In the genomic region with DNA sequence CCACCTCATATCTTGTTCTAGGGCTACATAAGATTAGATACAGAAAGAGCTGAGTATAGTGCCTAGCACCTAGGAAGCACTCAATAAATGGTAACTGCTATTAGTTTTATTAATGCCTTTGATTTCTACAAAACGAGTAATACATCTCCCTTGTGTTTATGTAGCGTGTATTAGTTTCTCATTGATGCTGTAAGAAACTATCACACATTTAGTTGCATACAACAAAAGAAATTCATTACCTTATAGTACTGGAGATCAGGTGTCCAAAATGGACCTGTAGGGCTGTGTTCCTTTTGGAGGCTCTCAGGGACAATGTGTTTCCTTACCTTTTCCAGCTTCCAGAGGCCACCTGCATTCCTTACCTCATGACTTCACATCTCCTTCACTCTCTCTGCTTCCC, we compare ENCODE assay signal across 8 cellular contexts. TPM values are rescaled to one million over a fixed set of nuclear protein-coding genes. Genes with fewer than 3 reads are reported as not detected.
DNase-seq lines count a peak whose midpoint lies in the region; ATAC-seq and TF ChIP-seq lines count a peak whose summit lies in the region.
"Had no signal": no experiment of that assay in that cellular context is flagged by ENCODE, and none has a peak within 500 bp of the region (broad histone marks: within the 10 kb centered on the region; RNA-seq: fewer than 3 reads in every experiment).

No MANE protein-coding gene starts in this region.

- no peak overlapping the region for H2AFZ ChIP-seq in H9 (ENCODE audit: low read length)
- peak overlapping the region; percentile 92 for H2AFZ ChIP-seq in smooth muscle cell (ENCODE audit: low read depth)

- no peak overlapping the region for H4K91ac ChIP-seq in H9 (ENCODE audit: insufficient read length, low read depth, low read length)

- no peak overlapping the region for H3K9ac ChIP-seq in H9 (ENCODE audit: extremely low read depth, insufficient read length, low read length)
- no peak overlapping the region for H3K9ac ChIP-seq in smooth muscle cell (ENCODE audit: low read depth)

- H3K9me3 ChIP-seq in H9 (ENCODE audit: control insufficient read depth, low read depth, low read length) (no peaks in the 10 kb centered on the region), T-helper 17 cell (ENCODE audit: control insufficient read depth, low read length, poor library complexity, severe bottlenecking) (no peaks in the 10 kb centered on the region), smooth muscle cell (replicated peaks; ENCODE audit: low read depth) (no peaks in the 10 kb centered on the region)
- H3K9me3 ChIP-seq: left lung had no signal

- no peak overlapping the region for H2AK5ac ChIP-seq in H9 (ENCODE audit: insufficient read length, low read length)

- H3K14ac ChIP-seq in H9 (ENCODE audit: insufficient read depth, low read length) = no peak overlapping the region

- H3K79me1 ChIP-seq in H9 (ENCODE audit: insufficient read depth, low read depth, low read length, poor library complexity, severe bottlenecking) = no peaks in the 10 kb centered on the region

- no peak overlapping the region for H2BK5ac ChIP-seq in H9 (ENCODE audit: insufficient read length, low read length)

- H3T11ph ChIP-seq in H9 (ENCODE audit: low read length) = no peak overlapping the region

- H2BK20ac ChIP-seq in H9 (ENCODE audit: low read depth, low read length, poor library complexity, severe bottlenecking) = no peak overlapping the region

- H3K27ac ChIP-seq in H9 (ENCODE audit: insufficient read length, low read depth, low read length) = no peak overlapping the region
- H3K27ac ChIP-seq in smooth muscle cell (ENCODE audit: low read depth) = no peak overlapping the region

- ATAC-seq in T-helper 17 cell = no peak

- no peak overlapping the region for H3K27ac Mint-ChIP-seq in H9
- H3K27ac Mint-ChIP-seq in T-helper 17 cell = peak overlapping the region; percentile 86
- H3K27ac Mint-ChIP-seq in glutamatergic neuron (ENCODE audit: unreplicated experiment) = no peak overlapping the region

- H3K56ac ChIP-seq in H9 (ENCODE audit: insufficient read length, low read depth, low read length) = no peak overlapping the region

- H2BK12ac ChIP-seq in H9 (ENCODE audit: insufficient read length, low read depth, low read length) = no peak overlapping the region

- no peak overlapping the region for H4K5ac ChIP-seq in H9 (ENCODE audit: insufficient read length, low read depth, low read length)

- H2BK15ac ChIP-seq in H9 (ENCODE audit: low read depth, low read length) = no peak overlapping the region

- TF ChIP-seq CTCF in H9 (conservative IDR thresholded peaks at IDR 0.05) (no peak), glutamatergic neuron (IDR thresholded peaks at IDR 0.05; ENCODE audit: partially characterized antibody, unreplicated experiment) (no peak), smooth muscle cell (IDR thresholded peaks at IDR 0.05; ENCODE audit: borderline replicate concordance, insufficient read depth, poor library complexity, severe bottlenecking) (no peak)

- H3K27me3 Mint-ChIP-seq in H9 (ENCODE audit: low read depth) = peaks cover 44% of the 10 kb centered on the region
- H3K27me3 Mint-ChIP-seq in T-helper 17 cell = no peaks in the 10 kb centered on the region
- H3K27me3 Mint-ChIP-seq in glutamatergic neuron (ENCODE audit: unreplicated experiment) = peaks cover 4% of the 10 kb centered on the region

- no peak overlapping the region for H3K4ac ChIP-seq in H9 (ENCODE audit: low read depth, low read length)

- H3K79me2 ChIP-seq in H9 (ENCODE audit: insufficient read depth, low read length) (no peaks in the 10 kb centered on the region), smooth muscle cell (ENCODE audit: low read depth) (no peaks in the 10 kb centered on the region)

- peak overlapping the region; percentile 81 for H3K4me3 ChIP-seq in smooth muscle cell

- no peaks in the 10 kb centered on the region for H3K36me3 ChIP-seq in smooth muscle cell (ENCODE audit: low read depth)
- H3K36me3 ChIP-seq: left lung had no signal

- peaks cover 14% of the 10 kb centered on the region for H3K23me2 ChIP-seq in H9 (ENCODE audit: insufficient read length, low read depth, low read length, poor library complexity, severe bottlenecking)

- H3K4me1 Mint-ChIP-seq in H9 = peaks cover 25 to 28% of the 10 kb centered on the region in 2 experiments
- peaks cover 36% of the 10 kb centered on the region for H3K4me1 Mint-ChIP-seq in T-helper 17 cell
- H3K4me1 Mint-ChIP-seq in glutamatergic neuron (ENCODE audit: low read depth, unreplicated experiment) = peaks cover 3% of the 10 kb centered on the region

- no peak overlapping the region for H2BK120ac ChIP-seq in H9 (ENCODE audit: low read depth, low read length, poor library complexity, severe bottlenecking)

- H3K4me1 ChIP-seq in H9 (ENCODE audit: insufficient read depth, low read length) (no peaks in the 10 kb centered on the region), smooth muscle cell (ENCODE audit: low read depth) (peaks cover 12% of the 10 kb centered on the region)

- H4K20me1 ChIP-seq in H9 (ENCODE audit: control insufficient read depth, insufficient read depth, insufficient read length) = no peaks in the 10 kb centered on the region
- no peaks in the 10 kb centered on the region for H4K20me1 ChIP-seq in smooth muscle cell (ENCODE audit: low read depth)

- no CpG with 5 or more reads among the region's 2 CpGs for WGBS in H9 (ENCODE audit: extremely low coverage, insufficient read length, low lambda C conversion rate)
- WGBS in smooth muscle cell (ENCODE audit: low lambda C conversion rate) = 90% methylated on average over 2 of the region's 2 CpGs

- H3K27me3 ChIP-seq in H9 (ENCODE audit: insufficient read depth, low read length) = no peaks in the 10 kb centered on the region; the same call in 1 of the 2 replicates
- H3K27me3 ChIP-seq in smooth muscle cell (ENCODE audit: low read depth) = peaks cover 33% of the 10 kb centered on the region

- H3K23ac ChIP-seq in H9 (ENCODE audit: insufficient read length, low read depth, low read length) = no peak overlapping the region

- H3K9me3 Mint-ChIP-seq in H9 (peaks cover 0 to 7% of the 10 kb centered on the region in 2 experiments; a peak in 1 of 5 replicates), glutamatergic neuron (ENCODE audit: unreplicated experiment) (peaks cover 3% of the 10 kb centered on the region)

- no peak overlapping the region for H4K8ac ChIP-seq in H9 (replicated peaks; ENCODE audit: insufficient read length, low read depth, low read length)

- H3K4me2 ChIP-seq in H9 (ENCODE audit: insufficient read depth, insufficient read length, low read length) = peak overlapping the region; percentile 92
- peak overlapping the region; percentile 83 for H3K4me2 ChIP-seq in smooth muscle cell

- peaks cover 0 to 5% (median 0%) of the 10 kb centered on the region in 3 experiments; a peak in 2 of 7 replicates for H3K36me3 Mint-ChIP-seq in H9 (ENCODE audit: insufficient read depth in 1 of 3, low read depth in 3 of 3)
- no peaks in the 10 kb centered on the region for H3K36me3 Mint-ChIP-seq in T-helper 17 cell (ENCODE audit: low read depth)
- H3K36me3 Mint-ChIP-seq in glutamatergic neuron (ENCODE audit: unreplicated experiment) = no peaks in the 10 kb centered on the region

- peak overlapping the region; percentile 80 to 81 for H3K4me3 Mint-ChIP-seq in H9
- peak overlapping the region; percentile 92 for H3K4me3 Mint-ChIP-seq in T-helper 17 cell
- peak overlapping the region; percentile 79 for H3K4me3 Mint-ChIP-seq in glutamatergic neuron (ENCODE audit: unreplicated experiment)

- H3K18ac ChIP-seq in H9 (ENCODE audit: insufficient read length, low read depth, low read length) = no peak overlapping the region

- DNase-seq in H9 = no peak
- no peak for DNase-seq in T-helper 17 cell
- no peak for DNase-seq in glutamatergic neuron
- DNase-seq in smooth muscle cell (lab: John Stamatoyannopoulos, UW; ENCODE audit: unreplicated experiment) = no peak
- DNase-seq in NK-92 (lab: John Stamatoyannopoulos, UW; ENCODE audit: unreplicated experiment) = no peak
- DNase-seq in GOT3 (lab: John Stamatoyannopoulos, UW) = no peak
- DNase-seq in activated CD4-positive, alpha-beta T cell treated with anti-CD3 and anti-CD28 coated beads, Interleukin-2, amount 50 U/mL, for 48 hours = no peak
- DNase-seq: left lung had no signal

- H3F3A ChIP-seq in smooth muscle cell (ENCODE audit: low read depth) = no peaks in the 10 kb centered on the region

RNA-seq across cellular contexts. Expression of a gene that starts 1.0 kb away (rescaled TPM):
- total RNA-seq in H9 (2021) (1.3 and 1.5 TPM in 2 replicates), T-helper 17 cell (10 to 100 TPM; 11.1 to 14.9 TPM), glutamatergic neuron (ENCODE audit: unreplicated experiment) (3.0 TPM), smooth muscle cell (1.9 and 3.7 TPM in 2 replicates)
- 1.3 and 2.1 TPM in 2 replicates for polyA plus RNA-seq in smooth muscle cell
